In genomic region chr2:143231257-143231650, GRCh38 we compare ENCODE assay signal across 29 cellular contexts.
DNase-seq lines count a peak whose midpoint lies in the region; ATAC-seq, FAIRE-seq and TF ChIP-seq lines count a peak whose summit lies in the region.
"Had no signal": no experiment of that assay in that cellular context is flagged by ENCODE, and none has a peak within 500 bp of the region (broad histone marks: within the 10 kb centered on the region; RNA-seq: fewer than 3 reads in every experiment).

No MANE protein-coding gene starts in this region.

- no peak for DNase-seq in stimulated activated naive CD8-positive, alpha-beta T cell treated with anti-CD3 and anti-CD28 coated beads, Interleukin-15, amount 100 ng/mL, for 72 hours
- DNase-seq in astrocyte (ENCODE audit: low read depth) (peak; percentile 20), iris pigment epithelial cell (ENCODE audit: low read depth) (peak; percentile 1), NCI-H1417 treated with DMSO at 0.1 percent for 48 hours (lab: John Stamatoyannopoulos, UW) (no peak), H54 (ENCODE audit: insufficient read length, low spot score) (no peak)
- DNase-seq: activated CD4-positive, alpha-beta T cell treated with anti-CD3 and anti-CD28 coated beads, Interleukin-2, amount 50 U/mL, for 4 hours; Karpas-422; naive B cell; NCI-H1436 treated with DMSO at 0.1 percent for 48 hours; NCI-H2107; ovary; retina; Right ventricle myocardium superior; small intestine; stimulated activated CD4-positive, alpha-beta T cell treated with anti-CD3 and anti-CD28 coated beads, Interleukin-1b, Interleukin-23, amount 100 ng/mL, for 48 hours; stimulated activated CD8-positive, alpha-beta memory T cell treated with anti-CD3 and anti-CD28 coated beads, Interleukin-4, amount 100 ng/mL, for 48 hours; T1000; trophoblast cell had no signal

- H3K4me1 Mint-ChIP-seq in stimulated activated naive CD8-positive, alpha-beta T cell treated with anti-CD3 and anti-CD28 coated beads, Interleukin-15, Interleukin-2, amounts not matched to agents 100 ng/mL and 50 ng/mL, for 24 hours (ENCODE audit: low read depth): peaks cover 19% of the 10 kb centered on the region
- H3K4me1 Mint-ChIP-seq in stimulated activated naive CD8-positive, alpha-beta T cell treated with anti-CD3 and anti-CD28 coated beads, Interleukin-15, amount 100 ng/mL, for 72 hours: peaks cover 5% of the 10 kb centered on the region
- peaks cover 10% of the 10 kb centered on the region for H3K4me1 Mint-ChIP-seq in astrocyte (ENCODE audit: low read depth, unreplicated experiment)

- H3K27me3 Mint-ChIP-seq in stimulated activated naive CD8-positive, alpha-beta T cell treated with anti-CD3 and anti-CD28 coated beads, Interleukin-15, Interleukin-2, amounts not matched to agents 100 ng/mL and 50 ng/mL, for 24 hours: no peaks in the 10 kb centered on the region
- no peaks in the 10 kb centered on the region for H3K27me3 Mint-ChIP-seq in stimulated activated naive CD8-positive, alpha-beta T cell treated with anti-CD3 and anti-CD28 coated beads, Interleukin-15, amount 100 ng/mL, for 72 hours
- H3K27me3 Mint-ChIP-seq in astrocyte (ENCODE audit: low read depth, unreplicated experiment): no peaks in the 10 kb centered on the region
- H3K27me3 Mint-ChIP-seq: activated naive CD4-positive, alpha-beta T cell treated with anti-CD3 and anti-CD28 coated beads, Interleukin-2, amount 50 U/mL, for 24 hours; naive B cell had no signal

- no peak overlapping the region for H3K9ac ChIP-seq in astrocyte (ENCODE audit: low read length)
- H3K9ac ChIP-seq: BLaER1 had no signal

- ATAC-seq in stimulated activated naive CD8-positive, alpha-beta T cell treated with anti-CD3 and anti-CD28 coated beads, Interleukin-15, amount 100 ng/mL, for 72 hours: no peak
- no peak for ATAC-seq in GM21515 (IDR thresholded peaks at IDR 0.05; ENCODE audit: unreplicated experiment)
- ATAC-seq in HG03439 (IDR thresholded peaks at IDR 0.05; ENCODE audit: unreplicated experiment): no peak
- ATAC-seq: GM12878, HepG2 had no signal

- peaks cover 35% of the 10 kb centered on the region for H3K9me3 Mint-ChIP-seq in stimulated activated naive CD8-positive, alpha-beta T cell treated with anti-CD3 and anti-CD28 coated beads, Interleukin-15, Interleukin-2, amounts not matched to agents 100 ng/mL and 50 ng/mL, for 24 hours
- peaks cover 15 to 17% of the 10 kb centered on the region in 2 donors for H3K9me3 Mint-ChIP-seq in stimulated activated naive CD8-positive, alpha-beta T cell treated with anti-CD3 and anti-CD28 coated beads, Interleukin-15, amount 100 ng/mL, for 72 hours
- H3K9me3 Mint-ChIP-seq in astrocyte (ENCODE audit: unreplicated experiment): peaks cover 1% of the 10 kb centered on the region

- H2AFZ ChIP-seq in astrocyte (ENCODE audit: low read depth, low read length): no peak overlapping the region

- no peaks in the 10 kb centered on the region for H3K9me3 ChIP-seq in astrocyte (ENCODE audit: insufficient read depth, low read depth, low read length)
- H3K9me3 ChIP-seq: ovary had no signal

- no peak for TF ChIP-seq POLR2A in H54 (IDR thresholded peaks at IDR 0.05; ENCODE audit: low read depth, low read length)

- H3K36me3 ChIP-seq in astrocyte (ENCODE audit: insufficient read depth, low read length): no peaks in the 10 kb centered on the region
- H3K36me3 ChIP-seq: ascending aorta, ovary had no signal

- H4K20me1 ChIP-seq in astrocyte (ENCODE audit: insufficient read depth, low read length): no peaks in the 10 kb centered on the region
- H4K20me1 ChIP-seq: BLaER1 had no signal

- H3K27ac ChIP-seq in astrocyte (ENCODE audit: low read depth, low read length): no peak overlapping the region
- H3K27ac ChIP-seq: ascending aorta, BLaER1, ovary had no signal

- no peaks in the 10 kb centered on the region for H3K4me1 ChIP-seq in astrocyte (ENCODE audit: insufficient read depth, low read length)
- H3K4me1 ChIP-seq: ascending aorta, BLaER1 had no signal

- H3K4me2 ChIP-seq in astrocyte (ENCODE audit: low read length): no peak overlapping the region
- H3K4me2 ChIP-seq: BLaER1 had no signal

- no peak overlapping the region for H3K4me3 Mint-ChIP-seq in stimulated activated naive CD8-positive, alpha-beta T cell treated with anti-CD3 and anti-CD28 coated beads, Interleukin-15, Interleukin-2, amounts not matched to agents 100 ng/mL and 50 ng/mL, for 24 hours
- no peak overlapping the region for H3K4me3 Mint-ChIP-seq in stimulated activated naive CD8-positive, alpha-beta T cell treated with anti-CD3 and anti-CD28 coated beads, Interleukin-15, amount 100 ng/mL, for 72 hours
- H3K4me3 Mint-ChIP-seq in astrocyte (ENCODE audit: unreplicated experiment): no peak overlapping the region
- H3K4me3 Mint-ChIP-seq: activated naive CD4-positive, alpha-beta T cell treated with anti-CD3 and anti-CD28 coated beads, Interleukin-2, amount 50 U/mL, for 24 hours; activated T-helper 1 cell treated with anti-CD3 and anti-CD28 coated beads, Interleukin-12 subunit alpha, Interleukin-12 subunit beta, Interleukin-2, Interleukin-4 antibody, amounts not matched to agents 30 ng/mL and 10 ng/mL and 1 ng/mL, durations not matched to agents 14 hours and 24 hours and 36 hours had no signal

- H3K27me3 ChIP-seq in astrocyte (ENCODE audit: insufficient read depth, low read length): no peaks in the 10 kb centered on the region
- H3K27me3 ChIP-seq: ascending aorta, BLaER1, ovary had no signal

- peak overlapping the region; percentile 48 for H3K27ac Mint-ChIP-seq in stimulated activated naive CD8-positive, alpha-beta T cell treated with anti-CD3 and anti-CD28 coated beads, Interleukin-15, Interleukin-2, amounts not matched to agents 100 ng/mL and 50 ng/mL, for 24 hours
- H3K27ac Mint-ChIP-seq in stimulated activated naive CD8-positive, alpha-beta T cell treated with anti-CD3 and anti-CD28 coated beads, Interleukin-15, amount 100 ng/mL, for 72 hours: no peak overlapping the region
- H3K27ac Mint-ChIP-seq in astrocyte (ENCODE audit: unreplicated experiment): no peak overlapping the region
- H3K27ac Mint-ChIP-seq: activated naive CD4-positive, alpha-beta T cell treated with anti-CD3 and anti-CD28 coated beads, Interleukin-2, amount 50 U/mL, for 24 hours; activated T-helper 1 cell treated with anti-CD3 and anti-CD28 coated beads, Interleukin-12 subunit alpha, Interleukin-12 subunit beta, Interleukin-2, Interleukin-4 antibody, amounts not matched to agents 30 ng/mL and 10 ng/mL and 1 ng/mL, durations not matched to agents 14 hours and 24 hours and 36 hours had no signal

- no peak overlapping the region for H3K4me3 ChIP-seq in astrocyte (ENCODE audit: insufficient read depth, low read depth, low read length)
- H3K4me3 ChIP-seq: ascending aorta, BLaER1, GM12878, ovary had no signal

- H3K79me2 ChIP-seq in astrocyte (ENCODE audit: insufficient read depth, low read length): no peaks in the 10 kb centered on the region

- H3K36me3 Mint-ChIP-seq in stimulated activated naive CD8-positive, alpha-beta T cell treated with anti-CD3 and anti-CD28 coated beads, Interleukin-15, Interleukin-2, amounts not matched to agents 100 ng/mL and 50 ng/mL, for 24 hours (ENCODE audit: low read depth): peaks cover 68% of the 10 kb centered on the region
- H3K36me3 Mint-ChIP-seq in astrocyte (ENCODE audit: low read depth, unreplicated experiment): no peaks in the 10 kb centered on the region

- FAIRE-seq in astrocyte (lab: Jason Lieb, UNC) (no peak), H54 (lab: Jason Lieb, UNC) (no peak)
- FAIRE-seq: endometrium, GM12878, HepG2, islet of Langerhans, small intestine had no signal

- no peak for TF ChIP-seq CTCF in astrocyte (IDR thresholded peaks at IDR 0.05; ENCODE audit: insufficient read depth, low read depth, low read length)

Comparison
In these comparisons a context has a peak if more than half of its experiments do, and no peak if none do; other contexts are left out.
1. DNase-seq: peak in astrocyte (single experiment) and iris pigment epithelial cell (single experiment); none in stimulated activated naive CD8-positive, alpha-beta T cell treated with anti-CD3 and anti-CD28 coated beads, Interleukin-15, amount 100 ng/mL, for 72 hours (0 of 2), NCI-H1417 treated with DMSO at 0.1 percent for 48 hours (single experiment) and H54 (single experiment).